In the genomic region with DNA sequence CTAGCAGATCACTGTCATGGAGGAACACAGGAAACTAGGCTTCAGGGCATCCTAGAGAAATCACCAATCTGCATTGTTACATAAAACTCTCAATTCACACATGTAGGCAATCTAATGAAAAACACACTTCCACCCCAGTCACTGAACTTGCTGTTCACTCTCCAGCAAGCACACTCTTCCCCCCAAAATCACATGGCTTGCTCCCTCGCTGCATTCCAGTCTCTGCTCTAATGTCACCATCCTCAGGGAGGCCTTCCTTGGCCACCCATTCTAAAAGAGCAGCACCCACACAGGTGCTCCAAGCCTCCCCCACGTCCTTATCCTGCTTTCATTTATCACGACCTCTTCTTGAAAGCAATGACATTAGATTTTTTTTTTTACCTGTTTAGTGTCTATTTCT, we compare ENCODE assay signal across 24 cellular contexts.
"Had no signal": no experiment of that assay in that cellular context is flagged by ENCODE, and none has a peak within 500 bp of the region (broad histone marks: within the 10 kb centered on the region; RNA-seq: fewer than 3 reads in every experiment).

No MANE protein-coding gene starts in this region.

- DNase-seq: cortex of kidney; dorsolateral prefrontal cortex; effector memory CD4-positive, alpha-beta T cell; gastrocnemius medialis; heart right ventricle; immature natural killer cell; left cardiac atrium; left ventricle myocardium inferior; lower lobe of right lung; posterior cingulate gyrus; sigmoid colon; stimulated activated CD4-positive, alpha-beta T cell treated with anti-CD3 and anti-CD28 coated beads, Interleukin-2, amount 100 ng/mL, for 24 hours; stimulated activated CD4-positive, alpha-beta T cell treated with anti-CD3 and anti-CD28 coated beads, Interleukin-4, amount 100 ng/mL, for 4 hours; stimulated activated naive CD4-positive, alpha-beta T cell; stomach; substantia nigra; transverse colon had no signal

- H3K4me3 ChIP-seq: dorsolateral prefrontal cortex, esophagus muscularis mucosa, gastrocnemius medialis, heart right ventricle, left ventricle myocardium inferior, lower lobe of right lung, right atrium auricular region, sigmoid colon, skin epidermis, stomach, thoracic aorta, transverse colon had no signal

- H3K4me3 Mint-ChIP-seq: immature natural killer cell, memory B cell, mesothelial cell of epicardium, neural crest cell had no signal

- H3K27ac Mint-ChIP-seq: memory B cell, mesothelial cell of epicardium had no signal

- ATAC-seq: gastrocnemius medialis, heart right ventricle, left cardiac atrium, lower lobe of right lung had no signal

- H3K27me3 Mint-ChIP-seq: memory B cell had no signal

- H3K27me3 ChIP-seq: dorsolateral prefrontal cortex, esophagus muscularis mucosa, gastrocnemius medialis, heart right ventricle, right atrium auricular region, sigmoid colon, stomach, transverse colon had no signal

- H3K9me3 Mint-ChIP-seq: immature natural killer cell, memory B cell, mesothelial cell of epicardium, neural crest cell had no signal

- H3K36me3 ChIP-seq: thoracic aorta had no signal

- H3K4me1 Mint-ChIP-seq: mesothelial cell of epicardium, neural crest cell had no signal
